ENCODE assay signal across 10 cellular contexts in the genomic region with DNA sequence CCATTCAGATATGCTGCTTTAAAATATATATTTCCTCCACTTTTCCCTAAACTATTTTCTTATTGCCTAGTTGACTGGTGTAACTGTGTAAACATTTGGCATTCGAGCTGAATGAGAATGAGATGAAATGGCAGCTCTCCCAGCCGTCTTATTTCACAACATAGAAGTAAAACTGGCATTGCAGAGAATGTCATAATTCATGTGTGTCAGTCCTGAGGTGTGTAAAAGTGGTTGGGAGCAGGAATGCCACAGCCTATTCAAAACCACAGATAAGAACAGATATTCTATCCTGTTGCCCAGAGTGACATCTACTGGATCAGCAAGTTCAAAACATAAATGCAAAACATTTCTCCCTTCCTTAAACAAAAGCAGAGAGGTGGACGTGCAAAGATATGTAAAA.
DNase-seq lines count a peak whose midpoint lies in the region; ATAC-seq and TF ChIP-seq lines count a peak whose summit lies in the region.
"Had no signal": no experiment of that assay in that cellular context is flagged by ENCODE, and none has a peak within 500 bp of the region (broad histone marks: within the 10 kb centered on the region; RNA-seq: fewer than 3 reads in every experiment).

No MANE protein-coding gene starts in this region.

- H3K4me3 Mint-ChIP-seq in activated T-helper 1 cell treated with anti-CD3 and anti-CD28 coated beads, Interleukin-12 subunit alpha, Interleukin-12 subunit beta, Interleukin-2, Interleukin-4 antibody, amounts not matched to agents 30 ng/mL and 10 ng/mL and 1 ng/mL, durations not matched to agents 14 hours and 24 hours and 36 hours = no peak overlapping the region
- H3K4me3 Mint-ChIP-seq: activated naive CD8-positive, alpha-beta T cell treated with anti-CD3 and anti-CD28 coated beads, Interleukin-2, amount 50 U/mL, for 24 hours had no signal

- no peaks in the 10 kb centered on the region for H3K4me1 Mint-ChIP-seq in activated T-helper 1 cell treated with anti-CD3 and anti-CD28 coated beads, Interleukin-12 subunit alpha, Interleukin-12 subunit beta, Interleukin-2, Interleukin-4 antibody, amounts not matched to agents 30 ng/mL and 10 ng/mL and 1 ng/mL, durations not matched to agents 14 hours and 24 hours and 36 hours (ENCODE audit: low read depth)
- H3K4me1 Mint-ChIP-seq: activated naive CD8-positive, alpha-beta T cell treated with anti-CD3 and anti-CD28 coated beads, Interleukin-2, amount 50 U/mL, for 24 hours had no signal

- DNase-seq in Ammon's horn (ENCODE audit: low spot score) = peak; percentile 20
- DNase-seq in LoVo (ENCODE audit: low spot score) = peak; percentile 67
- DNase-seq in WERI-Rb-1 = no peak
- peak; percentile 88 for DNase-seq in kidney tubule cell (ENCODE audit: low spot score)
- DNase-seq in GDM1 (lab: John Stamatoyannopoulos, UW) = no peak
- DNase-seq in stimulated activated CD4-positive, alpha-beta T cell treated with anti-CD3 and anti-CD28 coated beads, Interleukin-12 subunit alpha, Interleukin-12 subunit beta, amount 100 ng/mL, for 4 hours = no peak
- DNase-seq in activated T-helper 1 cell treated with anti-CD3 and anti-CD28 coated beads, Interleukin-12 subunit alpha, Interleukin-12 subunit beta, Interleukin-2, Interleukin-4 antibody, amounts not matched to agents 30 ng/mL and 10 ng/mL and 1 ng/mL, durations not matched to agents 14 hours and 24 hours and 36 hours (ENCODE audit: low spot score) = no peak
- DNase-seq: activated naive CD8-positive, alpha-beta T cell treated with anti-CD3 and anti-CD28 coated beads, Interleukin-2, amount 50 U/mL, for 24 hours; NCI-H1092 had no signal

- TF ChIP-seq CTCF in WERI-Rb-1 (IDR thresholded peaks at IDR 0.05; ENCODE audit: low read depth, low read length) = peak; percentile 27; the same call in 1 of the 2 replicates

- H3K27me3 ChIP-seq in WERI-Rb-1 (ENCODE audit: insufficient read depth, low read depth, severe bottlenecking) = no peaks in the 10 kb centered on the region

- no peak overlapping the region for H3K27ac ChIP-seq in WERI-Rb-1

- H3K4me3 ChIP-seq in WERI-Rb-1 (ENCODE audit: low read depth, low read length) = no peak overlapping the region

- H3K36me3 ChIP-seq in WERI-Rb-1 = no peaks in the 10 kb centered on the region

- no peaks in the 10 kb centered on the region for H3K27me3 Mint-ChIP-seq in activated T-helper 1 cell treated with anti-CD3 and anti-CD28 coated beads, Interleukin-12 subunit alpha, Interleukin-12 subunit beta, Interleukin-2, Interleukin-4 antibody, amounts not matched to agents 30 ng/mL and 10 ng/mL and 1 ng/mL, durations not matched to agents 14 hours and 24 hours and 36 hours (ENCODE audit: insufficient read depth)
- H3K27me3 Mint-ChIP-seq: activated naive CD8-positive, alpha-beta T cell treated with anti-CD3 and anti-CD28 coated beads, Interleukin-2, amount 50 U/mL, for 24 hours had no signal

- no peaks in the 10 kb centered on the region for H3K36me3 Mint-ChIP-seq in activated T-helper 1 cell treated with anti-CD3 and anti-CD28 coated beads, Interleukin-12 subunit alpha, Interleukin-12 subunit beta, Interleukin-2, Interleukin-4 antibody, amounts not matched to agents 30 ng/mL and 10 ng/mL and 1 ng/mL, durations not matched to agents 14 hours and 24 hours and 36 hours (ENCODE audit: low read depth)

- no peaks in the 10 kb centered on the region for H3K9me3 ChIP-seq in WERI-Rb-1 (ENCODE audit: severe bottlenecking)

- ATAC-seq in HG03460 (IDR thresholded peaks at IDR 0.05; ENCODE audit: unreplicated experiment) = no peak
- ATAC-seq: activated naive CD8-positive, alpha-beta T cell treated with anti-CD3 and anti-CD28 coated beads, Interleukin-2, amount 50 U/mL, for 24 hours had no signal

- intact Hi-C loops in activated T-helper 1 cell treated with anti-CD3 and anti-CD28 coated beads, Interleukin-12 subunit alpha, Interleukin-12 subunit beta, Interleukin-2, Interleukin-4 antibody, amounts not matched to agents 30 ng/mL and 10 ng/mL and 1 ng/mL, durations not matched to agents 14 hours and 24 hours and 36 hours (cut with micrococcal nuclease) = no loop called here

- no peaks in the 10 kb centered on the region for H3K9me3 Mint-ChIP-seq in activated T-helper 1 cell treated with anti-CD3 and anti-CD28 coated beads, Interleukin-12 subunit alpha, Interleukin-12 subunit beta, Interleukin-2, Interleukin-4 antibody, amounts not matched to agents 30 ng/mL and 10 ng/mL and 1 ng/mL, durations not matched to agents 14 hours and 24 hours and 36 hours
- H3K9me3 Mint-ChIP-seq: activated naive CD8-positive, alpha-beta T cell treated with anti-CD3 and anti-CD28 coated beads, Interleukin-2, amount 50 U/mL, for 24 hours had no signal

- no peak overlapping the region for H3K27ac Mint-ChIP-seq in activated T-helper 1 cell treated with anti-CD3 and anti-CD28 coated beads, Interleukin-12 subunit alpha, Interleukin-12 subunit beta, Interleukin-2, Interleukin-4 antibody, amounts not matched to agents 30 ng/mL and 10 ng/mL and 1 ng/mL, durations not matched to agents 14 hours and 24 hours and 36 hours
- H3K27ac Mint-ChIP-seq: activated naive CD8-positive, alpha-beta T cell treated with anti-CD3 and anti-CD28 coated beads, Interleukin-2, amount 50 U/mL, for 24 hours had no signal

Comparison
In these comparisons a context has a peak if more than half of its experiments do, and no peak if none do; other contexts are left out.
1. DNase-seq: peak in Ammon's horn (single experiment), LoVo (single experiment) and kidney tubule cell (single experiment); none in WERI-Rb-1 (single experiment), GDM1 (single experiment), stimulated activated CD4-positive, alpha-beta T cell treated with anti-CD3 and anti-CD28 coated beads, Interleukin-12 subunit alpha, Interleukin-12 subunit beta, amount 100 ng/mL, for 4 hours (single experiment) and activated T-helper 1 cell treated with anti-CD3 and anti-CD28 coated beads, Interleukin-12 subunit alpha, Interleukin-12 subunit beta, Interleukin-2, Interleukin-4 antibody, amounts not matched to agents 30 ng/mL and 10 ng/mL and 1 ng/mL, durations not matched to agents 14 hours and 24 hours and 36 hours (single experiment).